In the genomic region with DNA sequence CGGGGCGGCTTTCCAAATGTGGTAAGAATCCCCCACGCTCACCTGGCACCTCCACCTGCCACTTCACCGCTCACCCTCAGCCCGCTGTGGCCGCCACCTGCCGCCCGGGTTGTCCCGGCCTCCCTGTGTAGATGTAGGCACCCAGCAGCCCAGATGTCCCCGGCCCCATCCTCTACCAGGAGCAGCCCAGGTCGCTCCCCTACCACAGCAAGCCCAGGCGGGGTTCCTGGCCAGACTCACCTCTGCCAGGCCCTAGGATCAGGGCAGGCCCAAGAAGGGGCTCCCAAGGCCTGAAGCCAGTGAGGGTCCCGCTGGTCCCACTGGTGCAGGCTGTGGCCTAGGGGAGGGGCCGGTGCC, we compare ENCODE assay signal across 22 cellular contexts. TPM values are rescaled to one million over a fixed set of nuclear protein-coding genes. Genes with fewer than 3 reads are reported as not detected.
DNase-seq lines count a peak whose midpoint lies in the region; ATAC-seq and TF ChIP-seq lines count a peak whose summit lies in the region.
"Had no signal": no experiment of that assay in that cellular context is flagged by ENCODE, and none has a peak within 500 bp of the region (broad histone marks: within the 10 kb centered on the region; RNA-seq: fewer than 3 reads in every experiment).

No MANE protein-coding gene starts in this region.

- POLR2A ChIA-PET in Caco-2 (lab: Charles Lee), result no interaction called here

- H3K4me3 ChIP-seq in Caco-2 (ENCODE audit: low read depth, low read length), result no peak overlapping the region
- H3K4me3 ChIP-seq: MG63, neural progenitor cell, SK-N-MC had no signal

- no peaks in the 10 kb centered on the region for H3K27me3 Mint-ChIP-seq in Caco-2 (ENCODE audit: insufficient read depth, unreplicated experiment)
- no peaks in the 10 kb centered on the region for H3K27me3 Mint-ChIP-seq in mesothelial cell of epicardium (ENCODE audit: low read depth)
- peaks cover 1% of the 10 kb centered on the region; the same call in 1 of the 2 replicates for H3K27me3 Mint-ChIP-seq in HFFc6 (ENCODE audit: insufficient read depth)
- H3K27me3 Mint-ChIP-seq: activated T-cell treated with anti-CD3 and anti-CD28 coated beads, Interleukin-2, amount 50 U/mL, for 24 hours; CD4-positive, CD25-positive, alpha-beta regulatory T cell had no signal

- H3K27ac ChIP-seq in caudate nucleus (ENCODE audit: low read depth, low read length) (peak overlapping the region; percentile 68), substantia nigra (ENCODE audit: low read depth, low read length, poor library complexity, severe bottlenecking) (peak overlapping the region; percentile 55)
- H3K27ac ChIP-seq: neural progenitor cell, SK-N-MC had no signal

- in situ Hi-C loops in G401 (cut with HindIII; ENCODE audit: low sequenced_read_pairs), result no loop called here

- DNase-seq in Caco-2 (no peak), caudate nucleus (lab: John Stamatoyannopoulos, UW) (no peak), mesothelial cell of epicardium (ENCODE audit: low spot score in 2 of 2, unreplicated experiment in 2 of 2) (no peak), substantia nigra (lab: John Stamatoyannopoulos, UW) (no peak), GM20000 (ENCODE audit: low spot score) (no peak), G401 (ENCODE audit: low spot score) (no peak), HFFc6 (no peak)
- DNase-seq: activated CD8-positive, alpha-beta T cell treated with anti-CD3 and anti-CD28 coated beads, Interleukin-2, amount 10 ng/mL, durations not matched to agents 7 days and 5 days; activated naive CD4-positive, alpha-beta T cell treated with anti-CD3 and anti-CD28 coated beads for 36 hours; activated T-cell treated with anti-CD3 and anti-CD28 coated beads, Interleukin-2, amount 50 U/mL, for 24 hours; CD4-positive, CD25-positive, alpha-beta regulatory T cell; cortex of kidney; kidney glomerular epithelial cell; MG63; OCI-M1; retina; stimulated activated naive CD4-positive, alpha-beta T cell treated with Interleukin-2 at 50 U/mL for 16 hours had no signal

- no peaks in the 10 kb centered on the region for H3K36me3 ChIP-seq in Caco-2 (ENCODE audit: control insufficient read depth, insufficient read depth, low read length)
- H3K36me3 ChIP-seq: MG63, neural progenitor cell had no signal

- CTCF ChIA-PET in Caco-2 (lab: Charles Lee), result no interaction called here

- H3K9me3 Mint-ChIP-seq in Caco-2 (ENCODE audit: unreplicated experiment) (no peaks in the 10 kb centered on the region), mesothelial cell of epicardium (no peaks in the 10 kb centered on the region), HFFc6 (no peaks in the 10 kb centered on the region)
- H3K9me3 Mint-ChIP-seq: activated naive CD4-positive, alpha-beta T cell treated with anti-CD3 and anti-CD28 coated beads for 36 hours; activated T-cell treated with anti-CD3 and anti-CD28 coated beads, Interleukin-2, amount 50 U/mL, for 24 hours; CD4-positive, CD25-positive, alpha-beta regulatory T cell; neural progenitor cell; T-helper 2 cell treated with Interferon-gamma antibody and Interleukin-4, amounts not matched to agents 5 μg/mL and 100 μg/mL, for 36 hours; WTC11 had no signal

- no peaks in the 10 kb centered on the region for H3K27me3 ChIP-seq in Caco-2 (replicated peaks; ENCODE audit: control insufficient read depth, insufficient read depth, low read length)
- H3K27me3 ChIP-seq: MG63, neural progenitor cell had no signal

- no peaks in the 10 kb centered on the region for H3K9me3 ChIP-seq in Caco-2
- H3K9me3 ChIP-seq: MG63 had no signal

- H3K4me1 Mint-ChIP-seq in Caco-2 (ENCODE audit: low read depth, unreplicated experiment) (no peaks in the 10 kb centered on the region), mesothelial cell of epicardium (peaks cover 6% of the 10 kb centered on the region), HFFc6 (ENCODE audit: low read depth) (no peaks in the 10 kb centered on the region)
- H3K4me1 Mint-ChIP-seq: WTC11 had no signal

- TF ChIP-seq CTCF in Caco-2 (IDR thresholded peaks at IDR 0.05; ENCODE audit: insufficient read depth in 1 of 2, low read depth in 1 of 2, low read length in 1 of 2, severe bottlenecking in 1 of 2, unreplicated experiment in 1 of 2) (no peak), mesothelial cell of epicardium (IDR thresholded peaks at IDR 0.05; ENCODE audit: unreplicated experiment) (no peak), GM20000 (IDR thresholded peaks at IDR 0.05; ENCODE audit: extremely low read depth, missing control alignments) (no peak), HFFc6 (IDR thresholded peaks at IDR 0.05) (no peak)

- H3K4me3 Mint-ChIP-seq in Caco-2 (ENCODE audit: unreplicated experiment) (no peak overlapping the region), mesothelial cell of epicardium (no peak overlapping the region), HFFc6 (no peak overlapping the region)
- H3K4me3 Mint-ChIP-seq: activated CD8-positive, alpha-beta T cell treated with anti-CD3 and anti-CD28 coated beads, Interleukin-2, amount 10 ng/mL, durations not matched to agents 7 days and 5 days; activated naive CD4-positive, alpha-beta T cell treated with anti-CD3 and anti-CD28 coated beads for 36 hours; activated T-cell treated with anti-CD3 and anti-CD28 coated beads, Interleukin-2, amount 50 U/mL, for 24 hours; CD4-positive, CD25-positive, alpha-beta regulatory T cell; neural progenitor cell; T-helper 2 cell treated with Interferon-gamma antibody and Interleukin-4, amounts not matched to agents 5 μg/mL and 100 μg/mL, for 36 hours; WTC11 had no signal

- H3K27ac Mint-ChIP-seq in Caco-2 (ENCODE audit: unreplicated experiment) (peak overlapping the region; percentile 19), mesothelial cell of epicardium (peak overlapping the region; percentile 39), HFFc6 (no peak overlapping the region)
- H3K27ac Mint-ChIP-seq: activated CD8-positive, alpha-beta T cell treated with anti-CD3 and anti-CD28 coated beads, Interleukin-2, amount 10 ng/mL, durations not matched to agents 7 days and 5 days; activated naive CD4-positive, alpha-beta T cell treated with anti-CD3 and anti-CD28 coated beads for 36 hours; activated T-cell treated with anti-CD3 and anti-CD28 coated beads, Interleukin-2, amount 50 U/mL, for 24 hours; neural progenitor cell; T-helper 2 cell treated with Interferon-gamma antibody and Interleukin-4, amounts not matched to agents 5 μg/mL and 100 μg/mL, for 36 hours; WTC11 had no signal

- H3K4me1 ChIP-seq in Caco-2, result no peaks in the 10 kb centered on the region

- no TSS peak for BruUV-seq in Caco-2 (replicated peaks; lab: Mats Ljungman, UMichigan)

- no peak for ATAC-seq in HG02981 (IDR thresholded peaks at IDR 0.05; ENCODE audit: unreplicated experiment)

- H3K36me3 Mint-ChIP-seq in Caco-2 (ENCODE audit: insufficient read depth, unreplicated experiment), result peaks cover 32% of the 10 kb centered on the region
- H3K36me3 Mint-ChIP-seq in mesothelial cell of epicardium, result no peaks in the 10 kb centered on the region
- H3K36me3 Mint-ChIP-seq in HFFc6 (ENCODE audit: low read depth), result no peaks in the 10 kb centered on the region
- H3K36me3 Mint-ChIP-seq: CD4-positive, CD25-positive, alpha-beta regulatory T cell; WTC11 had no signal

- intact Hi-C loops in Caco-2 (cut with micrococcal nuclease; ENCODE audit: unreplicated experiment), result no loop called here

RNA-seq across cellular contexts. Expression of gene MOB2, which starts 27.4 kb away (rescaled TPM):
- 29.6 and 32.7 TPM in 2 replicates for total RNA-seq in Caco-2 (2022)
- total RNA-seq in mesothelial cell of epicardium, result 27.6 to 31.3 TPM (median 28.1 TPM) in 3 replicates
- total RNA-seq in G401 (2014; rRNA removed; shearing (Covaris generic)), result 27.4 and 39.9 TPM in 2 replicates
- 10 to 100 TPM; 19.6 to 27.4 (median 21.4) TPM for total RNA-seq in HFFc6 (2021; fragmentation: NEBNext Ultra II Directional; extraction: Animal tissue kit (Norgen Biotek cat#: 25700))
